8 cellular contexts compared by ENCODE assay signal in the genomic region with DNA sequence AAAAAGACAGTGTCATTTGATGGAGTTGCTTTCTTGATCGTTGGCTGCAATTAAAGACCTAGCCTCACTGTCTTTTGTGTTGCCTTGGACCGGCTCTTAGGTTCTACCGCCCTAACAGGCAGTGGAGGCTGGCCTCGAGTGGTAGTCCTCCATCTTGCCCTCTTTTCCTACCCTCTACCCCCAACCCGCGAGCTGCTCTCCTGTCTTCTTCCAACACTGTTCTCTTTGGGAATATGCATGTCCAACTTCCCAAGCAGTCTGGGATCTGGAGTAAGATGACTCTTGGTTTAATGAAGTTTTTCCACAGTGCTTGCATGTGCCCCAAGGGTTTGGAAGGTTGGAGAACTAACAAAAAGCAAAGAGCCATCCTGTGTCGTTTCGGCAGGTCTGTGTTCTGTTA. TPM values are rescaled to one million over a fixed set of nuclear protein-coding genes. Genes with fewer than 3 reads are reported as not detected.
DNase-seq lines count a peak whose midpoint lies in the region; ATAC-seq and TF ChIP-seq lines count a peak whose summit lies in the region.
"Not testable (repeated sequence)": the region's sequence is repeated elsewhere in the genome, so short reads cannot be mapped to it uniquely, and the experiment has no call there.

No MANE protein-coding gene starts in this region.

- peak overlapping the region; percentile 62 for H3K4me3 Mint-ChIP-seq in Caco-2 (ENCODE audit: unreplicated experiment)
- peak overlapping the region; percentile 73 for H3K4me3 Mint-ChIP-seq in activated CD4-positive, alpha-beta T cell treated with anti-CD3 and anti-CD28 coated beads for 36 hours
- H3K4me3 Mint-ChIP-seq in memory B cell = peak overlapping the region; percentile 70
- peak overlapping the region; percentile 77 for H3K4me3 Mint-ChIP-seq in progenitor cell of endocrine pancreas (ENCODE audit: low read depth)

- TF ChIP-seq CTCF in Caco-2 (IDR thresholded peaks at IDR 0.05; ENCODE audit: insufficient read depth in 1 of 2, low read depth in 1 of 2, low read length in 1 of 2, severe bottlenecking in 1 of 2, unreplicated experiment in 1 of 2); Loucy (conservative IDR thresholded peaks at IDR 0.05; ENCODE audit: low read length); astrocyte of the cerebellum (IDR thresholded peaks at IDR 0.05; ENCODE audit: low read depth, low read length, missing control alignments); esophagus squamous epithelium (IDR thresholded peaks at IDR 0.05); progenitor cell of endocrine pancreas (IDR thresholded peaks at IDR 0.05; ENCODE audit: unreplicated experiment); upper lobe of left lung (IDR thresholded peaks at IDR 0.05): not testable (repeated sequence)

- not testable (repeated sequence) for H3F3A ChIP-seq in Loucy (ENCODE audit: low read depth)

- not testable (repeated sequence) for TF ChIP-seq EP300 in upper lobe of left lung (IDR thresholded peaks at IDR 0.05)

- H3K27ac Mint-ChIP-seq in Caco-2 (ENCODE audit: unreplicated experiment) = not testable (repeated sequence)
- peak overlapping the region; percentile 72 for H3K27ac Mint-ChIP-seq in activated CD4-positive, alpha-beta T cell treated with anti-CD3 and anti-CD28 coated beads for 36 hours
- peak overlapping the region; percentile 86 for H3K27ac Mint-ChIP-seq in memory B cell
- H3K27ac Mint-ChIP-seq in progenitor cell of endocrine pancreas = peak overlapping the region; percentile 94

- WGBS in esophagus squamous epithelium, 2 donors = 85 to 87% methylated on average over 8 of the region's 8 CpGs
- 92 to 94% methylated on average over 8 of the region's 8 CpGs for WGBS in upper lobe of left lung, 2 donors

- H3K36me3 Mint-ChIP-seq in Caco-2 (ENCODE audit: insufficient read depth, unreplicated experiment) = peaks cover 15% of the 10 kb centered on the region
- peaks cover 14% of the 10 kb centered on the region for H3K36me3 Mint-ChIP-seq in activated CD4-positive, alpha-beta T cell treated with anti-CD3 and anti-CD28 coated beads for 36 hours (ENCODE audit: low read depth)
- not testable (repeated sequence) for H3K36me3 Mint-ChIP-seq in memory B cell; progenitor cell of endocrine pancreas (ENCODE audit: insufficient read depth)

- not testable (repeated sequence) for H3K4me1 ChIP-seq in Caco-2
- H3K4me1 ChIP-seq in Loucy (ENCODE audit: insufficient read depth, low read length, poor library complexity, severe bottlenecking) (peaks cover 15% of the 10 kb centered on the region), esophagus squamous epithelium (peaks cover 0 to 51% (median 6%) of the 10 kb centered on the region in 3 donors), upper lobe of left lung (peaks cover 11 to 22% (median 15%) of the 10 kb centered on the region in 4 donors)

- BruUV-seq in Caco-2 (replicated peaks; lab: Mats Ljungman, UMichigan) = TSS peak; percentile 70

- not testable (repeated sequence) for TF ChIP-seq POLR2A in esophagus squamous epithelium (IDR thresholded peaks at IDR 0.05); upper lobe of left lung (IDR thresholded peaks at IDR 0.05)

- H3K9me3 Mint-ChIP-seq in Caco-2 (ENCODE audit: unreplicated experiment); activated CD4-positive, alpha-beta T cell treated with anti-CD3 and anti-CD28 coated beads for 36 hours (ENCODE audit: low read depth); memory B cell; progenitor cell of endocrine pancreas (ENCODE audit: low read depth): not testable (repeated sequence)

- H3K27ac ChIP-seq in esophagus squamous epithelium = peak overlapping the region in 3 of 4 donors; percentile 91 to 98 (median 98)
- peak overlapping the region in 3 of 4 donors; percentile 94 to 99 (median 96) for H3K27ac ChIP-seq in upper lobe of left lung

- H3K9me3 ChIP-seq in Caco-2; Loucy (ENCODE audit: insufficient read depth, low read depth, low read length); esophagus squamous epithelium; upper lobe of left lung: not testable (repeated sequence)

- not testable (repeated sequence) for H2AFZ ChIP-seq in Loucy (ENCODE audit: low read length)

- CTCF ChIA-PET in Caco-2 (lab: Charles Lee); activated CD4-positive, alpha-beta T cell treated with anti-CD3 and anti-CD28 coated beads for 36 hours (lab: Charles Lee): not testable (repeated sequence)

- peaks cover 50% of the 10 kb centered on the region for H3K79me2 ChIP-seq in Loucy (ENCODE audit: insufficient read depth, low read length)

- H3K27me3 Mint-ChIP-seq in Caco-2 (ENCODE audit: insufficient read depth, unreplicated experiment); activated CD4-positive, alpha-beta T cell treated with anti-CD3 and anti-CD28 coated beads for 36 hours; memory B cell; progenitor cell of endocrine pancreas: not testable (repeated sequence)

- POLR2A ChIA-PET in Caco-2 (lab: Charles Lee); activated CD4-positive, alpha-beta T cell treated with anti-CD3 and anti-CD28 coated beads for 36 hours (lab: Charles Lee): not testable (repeated sequence)

- intact Hi-C loops in Caco-2 (cut with micrococcal nuclease; ENCODE audit: unreplicated experiment); esophagus squamous epithelium (cut with DNase I): not testable (repeated sequence)
- intact Hi-C loops in activated CD4-positive, alpha-beta T cell treated with anti-CD3 and anti-CD28 coated beads for 36 hours (cut with DNase I, micrococcal nuclease) = loop anchor here (5.0 kb wide), 2 partner anchors 55 to 490 kb away; partner anchors contain the start of genes METTL2A (in 1 of the 2) and TANC2 (in 1 of the 2)

- in situ Hi-C loops in astrocyte of the cerebellum (cut with HindIII; ENCODE audit: low sequenced_read_pairs) = not testable (repeated sequence)

- not testable (repeated sequence) for H3K9me2 ChIP-seq in Loucy (replicated peaks; ENCODE audit: low read depth, low read length)

- not testable (repeated sequence) for H3K27me3 ChIP-seq in Caco-2 (replicated peaks; ENCODE audit: control insufficient read depth, insufficient read depth, low read length); Loucy (ENCODE audit: insufficient read depth, low read length, poor library complexity, severe bottlenecking); esophagus squamous epithelium; upper lobe of left lung

- ATAC-seq in activated CD4-positive, alpha-beta T cell treated with anti-CD3 and anti-CD28 coated beads for 36 hours; memory B cell (ENCODE audit: low read depth); upper lobe of left lung (ENCODE audit: low FRiP score in 2 of 2): not testable (repeated sequence)

- not testable (repeated sequence) for H3K4me3 ChIP-seq in Caco-2 (ENCODE audit: low read depth, low read length)
- H3K4me3 ChIP-seq in Loucy (ENCODE audit: low read length, poor library complexity, severe bottlenecking) = peak overlapping the region; percentile 81
- H3K4me3 ChIP-seq in astrocyte of the cerebellum (ENCODE audit: low read depth, low read length) = peak overlapping the region; percentile 67
- peak overlapping the region in 3 of 4 donors; percentile 75 to 89 (median 87) for H3K4me3 ChIP-seq in esophagus squamous epithelium
- H3K4me3 ChIP-seq in upper lobe of left lung = peak overlapping the region in 1 of 4 donors; percentile 88

- H4K20me1 ChIP-seq in Loucy (ENCODE audit: insufficient read depth, low read length, poor library complexity, severe bottlenecking) = peaks cover 22% of the 10 kb centered on the region

- H3K4me1 Mint-ChIP-seq in Caco-2 (ENCODE audit: low read depth, unreplicated experiment) = peaks cover 20% of the 10 kb centered on the region
- peaks cover 21% of the 10 kb centered on the region for H3K4me1 Mint-ChIP-seq in activated CD4-positive, alpha-beta T cell treated with anti-CD3 and anti-CD28 coated beads for 36 hours
- H3K4me1 Mint-ChIP-seq in memory B cell = peaks cover 18% of the 10 kb centered on the region
- peaks cover 22% of the 10 kb centered on the region for H3K4me1 Mint-ChIP-seq in progenitor cell of endocrine pancreas (ENCODE audit: low read depth)

- DNase-seq in Caco-2; activated CD4-positive, alpha-beta T cell treated with anti-CD3 and anti-CD28 coated beads for 36 hours; astrocyte of the cerebellum (ENCODE audit: low read depth); esophagus squamous epithelium (lab: John Stamatoyannopoulos, UW); memory B cell (ENCODE audit: low spot score in 2 of 2); progenitor cell of endocrine pancreas (ENCODE audit: low spot score, unreplicated experiment); upper lobe of left lung: not testable (repeated sequence)

- peak overlapping the region; percentile 90 for H3K4me2 ChIP-seq in Loucy (ENCODE audit: low read depth, low read length, poor library complexity, severe bottlenecking)

- H3K36me3 ChIP-seq in Caco-2 (ENCODE audit: control insufficient read depth, insufficient read depth, low read length); Loucy (ENCODE audit: insufficient read depth, low read length); esophagus squamous epithelium; upper lobe of left lung: not testable (repeated sequence)

- H3K9ac ChIP-seq in Loucy (ENCODE audit: low read depth, low read length, poor library complexity, severe bottlenecking) = peak overlapping the region; percentile 83

RNA-seq across cellular contexts. Expression of gene TLK2, which starts 1.5 kb away (rescaled TPM):
- 60.4 and 68.8 TPM in 2 replicates for total RNA-seq in Caco-2 (2022)
- 10 to 100 TPM; 37.4 to 60.2 TPM for total RNA-seq in activated CD4-positive, alpha-beta T cell treated with anti-CD3 and anti-CD28 coated beads for 36 hours
- total RNA-seq in esophagus squamous epithelium = 10 to 100 TPM; 13.2 to 35.5 (median 28.0) TPM
- total RNA-seq in progenitor cell of endocrine pancreas = 62.1 and 70.1 TPM in 2 replicates
- total RNA-seq in upper lobe of left lung = 10 to 100 TPM; 36.6 to 57.6 (median 44.9) TPM

RNA-seq across cellular contexts. Expression of gene METTL2A, which starts 53.4 kb away (rescaled TPM):
- total RNA-seq in Caco-2 (2022) = 29.6 and 31.4 TPM in 2 replicates
- 10 to 100 TPM; 25.9 to 31.8 TPM for total RNA-seq in activated CD4-positive, alpha-beta T cell treated with anti-CD3 and anti-CD28 coated beads for 36 hours
- 10 to 100 TPM; 14.7 to 17.4 (median 15.8) TPM for total RNA-seq in esophagus squamous epithelium
- 29.6 and 33.1 TPM in 2 replicates for total RNA-seq in progenitor cell of endocrine pancreas
- 10 to 100 TPM in 4 of 6 donors, 1 to 10 TPM in 2; 7.3 to 20.2 (median 15.4) TPM for total RNA-seq in upper lobe of left lung
